Comparison of ENCODE assay signal across 8 cellular contexts in genomic region chr12:131912526-131913274, GRCh38. TPM values are rescaled to one million over a fixed set of nuclear protein-coding genes. Genes with fewer than 3 reads are reported as not detected.
DNase-seq lines count a peak whose midpoint lies in the region; ATAC-seq and TF ChIP-seq lines count a peak whose summit lies in the region.

No MANE protein-coding gene starts in this region.

- no peak overlapping the region for H3K4me3 ChIP-seq in Panc1 (ENCODE audit: low read depth in 2 of 2, low read length in 2 of 2)

- intact Hi-C loops in Panc1 (cut with micrococcal nuclease; ENCODE audit: unreplicated experiment): no loop called here
- intact Hi-C loops in activated CD4-positive, alpha-beta T cell treated with anti-CD3 and anti-CD28 coated beads, Interleukin-2, amount 10 ng/mL, durations not matched to agents 24 days and 14 days (cut with micrococcal nuclease): no loop called here

- ATAC-seq in Panc1: peak; percentile 69
- peak; percentile 56 for ATAC-seq in omental fat pad (ENCODE audit: low FRiP score)

- 0 out of 2 replicates have a peak overlapping the region, but pooled peaks have one; percentile 23 for H3K27ac ChIP-seq in Panc1 (ENCODE audit: low read length)

- H3K36me3 Mint-ChIP-seq in activated CD4-positive, alpha-beta T cell treated with anti-CD3 and anti-CD28 coated beads, Interleukin-2, amount 10 ng/mL, durations not matched to agents 24 days and 14 days (ENCODE audit: low read depth): peaks cover 3% of the 10 kb centered on the region
- H3K36me3 Mint-ChIP-seq in endothelial cell (ENCODE audit: low read depth, unreplicated experiment): no peaks in the 10 kb centered on the region

- H3K9me3 Mint-ChIP-seq in activated CD4-positive, alpha-beta T cell treated with anti-CD3 and anti-CD28 coated beads, Interleukin-2, amount 10 ng/mL, durations not matched to agents 24 days and 14 days: no peaks in the 10 kb centered on the region
- no peaks in the 10 kb centered on the region for H3K9me3 Mint-ChIP-seq in endothelial cell (ENCODE audit: unreplicated experiment)

- no TSS peak for BruUV-seq in Panc1 (replicated peaks; lab: Mats Ljungman, UMichigan)

- H3K9me3 ChIP-seq in Panc1 (ENCODE audit: control insufficient read depth, insufficient read depth, low read depth, low read length): no peaks in the 10 kb centered on the region

- TF ChIP-seq POLR2A in erythroblast (IDR thresholded peaks at IDR 0.05; ENCODE audit: low read length): no peak

- no peak overlapping the region for H3K4me3 Mint-ChIP-seq in activated CD4-positive, alpha-beta T cell treated with anti-CD3 and anti-CD28 coated beads, Interleukin-2, amount 10 ng/mL, durations not matched to agents 24 days and 14 days
- no peak overlapping the region for H3K4me3 Mint-ChIP-seq in endothelial cell (ENCODE audit: unreplicated experiment)

- CTCF ChIA-PET in Panc1 (lab: Charles Lee): no interaction called here

- H3K27me3 ChIP-seq in Panc1 (ENCODE audit: control insufficient read depth, insufficient read depth, low read length): no peaks in the 10 kb centered on the region

- no peaks in the 10 kb centered on the region for H3K4me1 Mint-ChIP-seq in activated CD4-positive, alpha-beta T cell treated with anti-CD3 and anti-CD28 coated beads, Interleukin-2, amount 10 ng/mL, durations not matched to agents 24 days and 14 days
- no peaks in the 10 kb centered on the region for H3K4me1 Mint-ChIP-seq in endothelial cell (ENCODE audit: unreplicated experiment)

- in situ Hi-C loops in Panc1 (cut with HindIII; ENCODE audit: low pct_unique_long_range_greater_than_20kb, low sequenced_read_pairs): no loop called here

- no peaks in the 10 kb centered on the region for H3K27me3 Mint-ChIP-seq in activated CD4-positive, alpha-beta T cell treated with anti-CD3 and anti-CD28 coated beads, Interleukin-2, amount 10 ng/mL, durations not matched to agents 24 days and 14 days
- peaks cover 2% of the 10 kb centered on the region for H3K27me3 Mint-ChIP-seq in endothelial cell (ENCODE audit: unreplicated experiment)

- DNase-seq in COLO829 (ENCODE audit: low spot score) (peak; percentile 91), Panc1 (ENCODE audit: low read depth, low spot score) (no peak), erythroblast (lab: John Stamatoyannopoulos, UW) (peak; percentile 46 to 65), omental fat pad (ENCODE audit: low spot score) (peak; percentile 60), endothelial cell (ENCODE audit: low spot score) (no peak)
- no peak for DNase-seq in activated CD4-positive, alpha-beta T cell treated with anti-CD3 and anti-CD28 coated beads for 48 hours
- no peak for DNase-seq in activated CD4-positive, alpha-beta T cell treated with anti-CD3 and anti-CD28 coated beads, Interleukin-2, amount 10 ng/mL, durations not matched to agents 24 days and 14 days
- DNase-seq in activated effector memory CD4-positive, alpha-beta T cell treated with Interleukin-2 at 50 U/mL for 16 hours: no peak

- POLR2A ChIA-PET in Panc1 (lab: Charles Lee): no interaction called here

- H3K27ac Mint-ChIP-seq in activated CD4-positive, alpha-beta T cell treated with anti-CD3 and anti-CD28 coated beads, Interleukin-2, amount 10 ng/mL, durations not matched to agents 24 days and 14 days: no peak overlapping the region
- H3K27ac Mint-ChIP-seq in endothelial cell (ENCODE audit: unreplicated experiment): no peak overlapping the region

- TF ChIP-seq CTCF in Panc1 (IDR thresholded peaks at IDR 0.05) (no peak; the same call in 1 of the 2 replicates), omental fat pad (IDR thresholded peaks at IDR 0.05) (no peak), endothelial cell (IDR thresholded peaks at IDR 0.05; ENCODE audit: unreplicated experiment) (no peak)

- H3K4me1 ChIP-seq in Panc1 (ENCODE audit: control insufficient read depth, insufficient read depth, low read length): peaks cover 9% of the 10 kb centered on the region

- H3K36me3 ChIP-seq in Panc1 (ENCODE audit: control insufficient read depth, insufficient read depth, low read length): no peaks in the 10 kb centered on the region

RNA-seq across cellular contexts. Expression of gene PUS1, which starts 16.4 kb away (rescaled TPM):
- total RNA-seq in Panc1 (2021; ENCODE audit: unreplicated experiment) (108 TPM), omental fat pad (10 to 100 TPM; 11.2 to 62.2 (median 17.0) TPM), endothelial cell (ENCODE audit: unreplicated experiment) (25.8 TPM)
- 110 TPM for polyA plus RNA-seq in Panc1 (2012; ENCODE audit: insufficient read length)
- total RNA-seq in activated CD4-positive, alpha-beta T cell treated with anti-CD3 and anti-CD28 coated beads, Interleukin-2, amount 10 ng/mL, durations not matched to agents 24 days and 14 days: 91.6 and 97.0 TPM in 2 replicates

RNA-seq across cellular contexts. Expression of gene ULK1, which starts 18.3 kb away (rescaled TPM):
- total RNA-seq in Panc1 (2021; ENCODE audit: unreplicated experiment): 72.1 TPM
- polyA plus RNA-seq in Panc1 (2012; ENCODE audit: insufficient read length): 92.3 TPM
- 10 to 100 TPM in 2 of 4 donors, 1 to 10 TPM in 2; 7.7 to 24.4 (median 9.4) TPM for total RNA-seq in omental fat pad
- 25.3 and 25.7 TPM in 2 replicates for total RNA-seq in activated CD4-positive, alpha-beta T cell treated with anti-CD3 and anti-CD28 coated beads, Interleukin-2, amount 10 ng/mL, durations not matched to agents 24 days and 14 days
- total RNA-seq in endothelial cell (ENCODE audit: unreplicated experiment): 53.7 TPM

RNA-seq across cellular contexts. Expression of gene EP400, which starts 37.0 kb away (rescaled TPM):
- total RNA-seq in Panc1 (2021; ENCODE audit: unreplicated experiment): 59.4 TPM
- polyA plus RNA-seq in Panc1 (2012; ENCODE audit: insufficient read length): 36.9 TPM
- 10 to 100 TPM; 16.1 to 34.2 (median 24.7) TPM for total RNA-seq in omental fat pad
- total RNA-seq in activated CD4-positive, alpha-beta T cell treated with anti-CD3 and anti-CD28 coated beads, Interleukin-2, amount 10 ng/mL, durations not matched to agents 24 days and 14 days: 66.2 and 66.5 TPM in 2 replicates
- total RNA-seq in endothelial cell (ENCODE audit: unreplicated experiment): 66.2 TPM

Comparison
In these comparisons a context has a peak if more than half of its experiments do, and no peak if none do; other contexts are left out.
1. DNase-seq: peak in COLO829 (single experiment), erythroblast (2 of 2) and omental fat pad (single experiment); none in Panc1 (single experiment), activated CD4-positive, alpha-beta T cell treated with anti-CD3 and anti-CD28 coated beads for 48 hours (single experiment), activated CD4-positive, alpha-beta T cell treated with anti-CD3 and anti-CD28 coated beads, Interleukin-2, amount 10 ng/mL, durations not matched to agents 24 days and 14 days (single experiment), endothelial cell (single experiment) and activated effector memory CD4-positive, alpha-beta T cell treated with Interleukin-2 at 50 U/mL for 16 hours (single experiment).